Comparison of ENCODE assay signal across 17 cellular contexts in the genomic region with DNA sequence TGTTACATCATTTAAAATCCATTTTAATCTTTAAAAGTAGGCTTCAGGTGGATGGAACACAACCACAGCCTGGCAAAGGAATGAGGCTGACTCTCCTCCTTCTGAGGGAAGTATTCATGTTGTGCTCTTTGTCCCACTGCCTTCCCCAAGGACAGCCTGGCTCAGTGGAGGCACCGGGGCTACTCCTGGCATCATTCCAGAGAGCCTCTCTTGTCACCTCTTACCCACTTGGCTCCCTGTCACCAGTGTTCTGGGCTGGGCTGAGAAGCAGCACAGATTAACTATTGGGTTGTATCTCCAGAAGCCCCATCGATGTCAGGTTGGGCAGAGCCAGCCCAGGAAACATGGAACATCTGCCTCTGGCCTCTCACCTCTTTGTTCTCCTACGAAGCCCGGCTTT. TPM values are rescaled to one million over a fixed set of nuclear protein-coding genes. Genes with fewer than 3 reads are reported as not detected.
A peak's percentile ranks its signal among the peaks of the same experiment; 100 is the strongest.
DNase-seq lines count a peak whose midpoint lies in the region; ATAC-seq and TF ChIP-seq lines count a peak whose summit lies in the region.
"Had no signal": no experiment of that assay in that cellular context is flagged by ENCODE, and none has a peak within 500 bp of the region (broad histone marks: within the 10 kb centered on the region; RNA-seq: fewer than 3 reads in every experiment).

No MANE protein-coding gene starts in this region.

- peak; percentile 19 for DNase-seq in NCI-H2171 treated with DMSO at 0.1 percent for 48 hours (lab: John Stamatoyannopoulos, UW)
- no peak for DNase-seq in NCI-H2171 (lab: John Stamatoyannopoulos, UW)
- peak; percentile 67 for DNase-seq in NCI-H2029 (lab: John Stamatoyannopoulos, UW)
- no peak for DNase-seq in left cardiac atrium
- DNase-seq in sciatic nerve (ENCODE audit: low spot score): no peak
- no peak for DNase-seq in GM10248 (ENCODE audit: extremely low spot score)
- DNase-seq: EL, H9, NCI-H1436, NCI-H2081, NCI-H345, NCI-H526, OCI-M1, RPMI8226 had no signal

- POLR2A ChIA-PET in GM10248 (lab: Yijun Ruan, JAX): interaction anchor here (0.6 kb wide), 1 partner anchor 263 kb away, joined by 3 read pairs; no protein-coding TSS in a partner anchor

- ATAC-seq in left cardiac atrium: peak; percentile 59 to 81
- peak; percentile 34 for ATAC-seq in sciatic nerve
- no peak for ATAC-seq in GM19035 (IDR thresholded peaks at IDR 0.05; ENCODE audit: unreplicated experiment)
- ATAC-seq in HG03097 (IDR thresholded peaks at IDR 0.05; ENCODE audit: low FRiP score, unreplicated experiment): no peak
- ATAC-seq: A549 had no signal

- TF ChIP-seq CTCF in GM10248 (IDR thresholded peaks at IDR 0.05; ENCODE audit: control extremely low read depth, extremely low read depth, low read depth, missing control alignments): no peak

- CTCF ChIA-PET in GM10248 (lab: Yijun Ruan, JAX): interaction anchor here (1.4 kb wide), 1 partner anchor 76 kb away, joined by 3 read pairs; no protein-coding TSS in a partner anchor

- intact Hi-C loops in left cardiac atrium (cut with DNase I) (no loop called here), sciatic nerve (cut with DNase I) (no loop called here)

RNA-seq across cellular contexts. Expression of gene TP53INP2, which starts 10.7 kb away (rescaled TPM):
- total RNA-seq in left cardiac atrium (100 to 1,000 TPM in 1 of 2 donors, 10 to 100 TPM in 1; 85.0 to 117 TPM), sciatic nerve (36.9 TPM)

RNA-seq across cellular contexts. Expression of gene PIGU, which starts 16.5 kb away (rescaled TPM):
- total RNA-seq in left cardiac atrium: 10 to 100 TPM; 14.1 to 14.8 TPM
- total RNA-seq in sciatic nerve: 28.2 TPM

Comparison
In these comparisons a context has a peak if more than half of its experiments do, and no peak if none do; other contexts are left out.
1. DNase-seq: peak in NCI-H2171 treated with DMSO at 0.1 percent for 48 hours (single experiment) and NCI-H2029 (single experiment); none in NCI-H2171 (single experiment), left cardiac atrium (single experiment), sciatic nerve (single experiment) and GM10248 (single experiment).
2. ATAC-seq: peak in left cardiac atrium (2 of 2) and sciatic nerve (single experiment); none in GM19035 (single experiment) and HG03097 (single experiment).